ENCODE assay signal across 9 cellular contexts in genomic region chr5:115246361-115246991, GRCh38. TPM values are rescaled to one million over a fixed set of nuclear protein-coding genes. Genes with fewer than 3 reads are reported as not detected.
DNase-seq lines count a peak whose midpoint lies in the region; ATAC-seq, FAIRE-seq and TF ChIP-seq lines count a peak whose summit lies in the region.
"Had no signal": no experiment of that assay in that cellular context is flagged by ENCODE, and none has a peak within 500 bp of the region (broad histone marks: within the 10 kb centered on the region; RNA-seq: fewer than 3 reads in every experiment).

No MANE protein-coding gene starts in this region.

- no peak overlapping the region for H4K5ac ChIP-seq in H1 (ENCODE audit: insufficient read length, low read depth, low read length)

- no peak overlapping the region for H4K8ac ChIP-seq in H1 (ENCODE audit: extremely low read depth, insufficient read depth, low read length)

- ATAC-seq in GM18907 (IDR thresholded peaks at IDR 0.05; ENCODE audit: unreplicated experiment) (peak; percentile 71), HG03442 (IDR thresholded peaks at IDR 0.05; ENCODE audit: unreplicated experiment) (peak; percentile 48), GM19328 (IDR thresholded peaks at IDR 0.05; ENCODE audit: unreplicated experiment) (no peak)
- ATAC-seq in naive thymus-derived CD4-positive, alpha-beta T cell = peak; percentile 77

- DNase-seq in CD4-positive, alpha-beta memory T cell = peak in 4 of 5 donors; percentile 27 to 40 (median 28)
- DNase-seq in H1 (ENCODE audit: low read depth in 1 of 2, low spot score in 2 of 2) = no peak
- peak in 6 of 9 donors; percentile 8 to 36 (median 18) for DNase-seq in naive thymus-derived CD4-positive, alpha-beta T cell
- DNase-seq in stimulated activated CD4-positive, alpha-beta T cell treated with anti-CD3 and anti-CD28 coated beads, Interleukin-12 subunit alpha, Interleukin-12 subunit beta, amount 100 ng/mL, for 4 hours = no peak

- no peak overlapping the region for H3K23ac ChIP-seq in H1 (ENCODE audit: insufficient read length)

- H3K79me2 ChIP-seq in OCI-LY1 (ENCODE audit: insufficient read depth, low read length) (peaks cover 4% of the 10 kb centered on the region; the same call in 1 of the 2 replicates), H1 (ENCODE audit: control insufficient read depth in 1 of 2, insufficient read depth in 2 of 2, low read length in 2 of 2) (no peaks in the 10 kb centered on the region; a peak in 2 of 4 replicates)

- H4K91ac ChIP-seq in H1 (replicated peaks; ENCODE audit: insufficient read length, low read length) = no peak overlapping the region

- CTCF ChIA-PET in CD4-positive, alpha-beta memory T cell (lab: Charles Lee; ENCODE audit: partially characterized antibody) = interaction anchor here (0.7 to 2.7 kb wide), 12 partner anchors 8 to 1644 kb away, joined by 3 to 15 read pairs (median 4); partner anchors contain the start of gene CCDC112
- CTCF ChIA-PET in H1 (lab: Charles Lee; ENCODE audit: partially characterized antibody) = interaction anchor here (0.6 to 2.2 kb wide), 13 partner anchors 20 to 1092 kb away, joined by 3 to 13 read pairs (median 3); no protein-coding TSS in a partner anchor
- CTCF ChIA-PET in naive thymus-derived CD4-positive, alpha-beta T cell (lab: Charles Lee) = interaction anchor here (0.7 to 1.3 kb wide), 4 partner anchors 14 to 1634 kb away, joined by 3 to 6 read pairs (median 4); no protein-coding TSS in a partner anchor

- H3K4me2 ChIP-seq in OCI-LY1 (ENCODE audit: low read length) (no peak overlapping the region), H1 (ENCODE audit: insufficient read depth in 1 of 2, low read depth in 2 of 2, low read length in 2 of 2) (no peak overlapping the region)

- H3K23me2 ChIP-seq in H1 (ENCODE audit: low read depth, low read length) = no peaks in the 10 kb centered on the region

- H3K36me3 Mint-ChIP-seq in CD4-positive, alpha-beta memory T cell = peaks cover 28 to 36% of the 10 kb centered on the region in 2 donors
- peaks cover 0 to 27% (median 0%) of the 10 kb centered on the region in 5 donors for H3K36me3 Mint-ChIP-seq in naive thymus-derived CD4-positive, alpha-beta T cell

- TF ChIP-seq CTCF in OCI-LY1 (IDR thresholded peaks at IDR 0.05; ENCODE audit: low read length) (peak; percentile 69), H1 (IDR thresholded peaks at IDR 0.05; ENCODE audit: control extremely low read depth in 1 of 3, insufficient read depth in 1 of 3, low read depth in 1 of 3, low read length in 3 of 3) (peak in 2 of 3 experiments; percentile 42 to 57; a peak in 2 of 4 replicates)

- H3K9me3 ChIP-seq in CD4-positive, alpha-beta memory T cell (ENCODE audit: control insufficient read depth in 1 of 2, low read length in 2 of 2) = no peaks in the 10 kb centered on the region
- no peaks in the 10 kb centered on the region for H3K9me3 ChIP-seq in OCI-LY1 (ENCODE audit: low read length)
- no peaks in the 10 kb centered on the region for H3K9me3 ChIP-seq in H1 (ENCODE audit: insufficient read depth in 2 of 2, low read depth in 1 of 2, low read length in 1 of 2)
- H3K9me3 ChIP-seq in naive thymus-derived CD4-positive, alpha-beta T cell (ENCODE audit: control insufficient read depth in 2 of 3, low read length in 3 of 3) = no peaks in the 10 kb centered on the region
- H3K9me3 ChIP-seq: SJCRH30 had no signal

- H2BK12ac ChIP-seq in H1 (ENCODE audit: low read depth, low read length) = no peak overlapping the region

- no peaks in the 10 kb centered on the region for H3K9me2 ChIP-seq in OCI-LY1 (ENCODE audit: low read depth, low read length)

- H2BK15ac ChIP-seq in H1 (ENCODE audit: low read length) = no peak overlapping the region

- no peak overlapping the region for H3K27ac ChIP-seq in CD4-positive, alpha-beta memory T cell (ENCODE audit: low read depth, low read length)
- H3K27ac ChIP-seq in OCI-LY1 (ENCODE audit: low read depth, low read length, poor library complexity, severe bottlenecking) (no peak overlapping the region), H1 (ENCODE audit: low read depth, low read length) (no peak overlapping the region)
- no peak overlapping the region for H3K27ac ChIP-seq in naive thymus-derived CD4-positive, alpha-beta T cell (ENCODE audit: low read depth, low read length)
- H3K27ac ChIP-seq: SJCRH30 had no signal

- no peak overlapping the region for H3K4me3 Mint-ChIP-seq in CD4-positive, alpha-beta memory T cell
- no peak overlapping the region for H3K4me3 Mint-ChIP-seq in naive thymus-derived CD4-positive, alpha-beta T cell

- no peak overlapping the region for H2AFZ ChIP-seq in OCI-LY1 (ENCODE audit: low read length)
- H2AFZ ChIP-seq in H1 (ENCODE audit: low read length) = no peak overlapping the region

- H3K4me1 ChIP-seq in CD4-positive, alpha-beta memory T cell (ENCODE audit: insufficient read depth, low read length) = no peaks in the 10 kb centered on the region
- H3K4me1 ChIP-seq in OCI-LY1 (ENCODE audit: insufficient read depth, low read length, severe bottlenecking) (no peaks in the 10 kb centered on the region), H1 (replicated peaks in 1 of 4; ENCODE audit: control insufficient read depth in 3 of 4, insufficient read depth in 4 of 4, low read length in 3 of 4) (no peaks in the 10 kb centered on the region)
- no peaks in the 10 kb centered on the region for H3K4me1 ChIP-seq in naive thymus-derived CD4-positive, alpha-beta T cell (ENCODE audit: control insufficient read depth in 2 of 2, insufficient read depth in 2 of 2, low read length in 2 of 2)
- H3K4me1 ChIP-seq: SJCRH30 had no signal

- H3K79me1 ChIP-seq in H1 (ENCODE audit: low read depth, low read length) = no peaks in the 10 kb centered on the region; the same call in 1 of the 2 replicates

- POLR2A ChIA-PET in CD4-positive, alpha-beta memory T cell (lab: Charles Lee; ENCODE audit: partially characterized antibody) = no interaction called here
- POLR2A ChIA-PET in H1 (lab: Charles Lee; ENCODE audit: partially characterized antibody) = no interaction called here
- POLR2A ChIA-PET in naive thymus-derived CD4-positive, alpha-beta T cell (lab: Charles Lee) = no interaction called here

- no peak for TF ChIP-seq POLR2A in H1 (IDR thresholded peaks at IDR 0.05; ENCODE audit: control extremely low read depth in 1 of 2, low read depth in 2 of 2, low read length in 2 of 2)

- no peak overlapping the region for H3K14ac ChIP-seq in H1 (ENCODE audit: insufficient read length)

- H3K4me3 ChIP-seq in CD4-positive, alpha-beta memory T cell (ENCODE audit: low read length in 2 of 2) = no peak overlapping the region
- H3K4me3 ChIP-seq in OCI-LY1 (ENCODE audit: low read depth, low read length, poor library complexity, severe bottlenecking) (no peak overlapping the region), H1 (ENCODE audit: extremely low read depth in 1 of 4, insufficient read depth in 2 of 4, low read depth in 3 of 4, low read length in 4 of 4) (no peak overlapping the region)
- H3K4me3 ChIP-seq in naive thymus-derived CD4-positive, alpha-beta T cell (ENCODE audit: low read length) = no peak overlapping the region
- H3K4me3 ChIP-seq: SJCRH30 had no signal

- H3K18ac ChIP-seq in H1 (ENCODE audit: extremely low read depth, low read length) = no peak overlapping the region

- TF ChIP-seq EP300 in H1 (IDR thresholded peaks at IDR 0.05; ENCODE audit: borderline replicate concordance in 1 of 2, low read depth in 2 of 2, low read length in 2 of 2) = no peak

- H3K27me3 Mint-ChIP-seq in CD4-positive, alpha-beta memory T cell = no peaks in the 10 kb centered on the region
- H3K27me3 Mint-ChIP-seq in naive thymus-derived CD4-positive, alpha-beta T cell = no peaks in the 10 kb centered on the region

- no peak overlapping the region for H3K4ac ChIP-seq in H1 (replicated peaks; ENCODE audit: insufficient read length, low read depth, low read length)

- FAIRE-seq in H1 (lab: Jason Lieb, UNC) = no peak

- WGBS in H1 (ENCODE audit: extremely low coverage in 1 of 2, insufficient coverage in 1 of 2, insufficient read length in 1 of 2, insufficient replicate concordance in 2 of 2, low coverage in 1 of 2, low lambda C conversion rate in 2 of 2, missing lambda C conversion rate in 1 of 2), 2 experiments = 40% methylated on average over 3 of the region's 3 CpGs; no CpG with 5 or more reads in 1 of the 2 experiments

- no peak overlapping the region for H3K56ac ChIP-seq in H1 (replicated peaks; ENCODE audit: insufficient read length, low read depth, low read length)

- H3K27ac Mint-ChIP-seq in CD4-positive, alpha-beta memory T cell = no peak overlapping the region
- H3K27ac Mint-ChIP-seq in naive thymus-derived CD4-positive, alpha-beta T cell = peak overlapping the region in 1 of 9 donors; percentile 1

- H3K27me3 ChIP-seq in CD4-positive, alpha-beta memory T cell (ENCODE audit: insufficient read depth, low read length) = no peaks in the 10 kb centered on the region
- H3K27me3 ChIP-seq in OCI-LY1 (ENCODE audit: insufficient read depth, low read length) (no peaks in the 10 kb centered on the region), H1 (replicated peaks in 1 of 4; ENCODE audit: control insufficient read depth in 3 of 4, extremely low read depth in 1 of 4, insufficient read depth in 3 of 4, low read length in 3 of 4) (no peaks in the 10 kb centered on the region)
- H3K27me3 ChIP-seq in naive thymus-derived CD4-positive, alpha-beta T cell (ENCODE audit: control insufficient read depth in 2 of 2, insufficient read depth in 2 of 2, low read length in 2 of 2) = no peaks in the 10 kb centered on the region
- H3K27me3 ChIP-seq: SJCRH30 had no signal

- H3K36me3 ChIP-seq in CD4-positive, alpha-beta memory T cell (ENCODE audit: insufficient read depth, low read length) = peaks cover 7% of the 10 kb centered on the region
- H3K36me3 ChIP-seq in OCI-LY1 (ENCODE audit: insufficient read depth, low read length) = peaks cover 24% of the 10 kb centered on the region
- no peaks in the 10 kb centered on the region; a peak in 1 of 8 replicates for H3K36me3 ChIP-seq in H1 (ENCODE audit: control insufficient read depth in 2 of 4, insufficient read depth in 4 of 4, low read length in 3 of 4)
- peaks cover 0 to 6% (median 0%) of the 10 kb centered on the region in 3 experiments for H3K36me3 ChIP-seq in naive thymus-derived CD4-positive, alpha-beta T cell (ENCODE audit: control insufficient read depth in 2 of 3, insufficient read depth in 3 of 3, low read length in 3 of 3)

- H2BK5ac ChIP-seq in H1 (ENCODE audit: low read depth, low read length) = no peak overlapping the region

- H2AK5ac ChIP-seq in H1 (ENCODE audit: low read depth, low read length) = no peak overlapping the region

- no peaks in the 10 kb centered on the region for H4K20me1 ChIP-seq in OCI-LY1 (ENCODE audit: insufficient read depth, low read length)
- H4K20me1 ChIP-seq in H1 (replicated peaks in 1 of 2; ENCODE audit: control insufficient read depth in 1 of 2, insufficient read depth in 2 of 2, low read length in 2 of 2) = no peaks in the 10 kb centered on the region

- no peaks in the 10 kb centered on the region for H3K9me3 Mint-ChIP-seq in CD4-positive, alpha-beta memory T cell
- H3K9me3 Mint-ChIP-seq in naive thymus-derived CD4-positive, alpha-beta T cell = peaks cover 0 to 3% (median 0%) of the 10 kb centered on the region in 11 donors

- no peaks in the 10 kb centered on the region for H3F3A ChIP-seq in OCI-LY1 (ENCODE audit: insufficient read depth, low read length)

- no peak overlapping the region for H2BK20ac ChIP-seq in H1 (ENCODE audit: low read length)

- H3K4me1 Mint-ChIP-seq in CD4-positive, alpha-beta memory T cell = peaks cover 10 to 36% (median 21%) of the 10 kb centered on the region in 4 donors
- H3K4me1 Mint-ChIP-seq in naive thymus-derived CD4-positive, alpha-beta T cell = peaks cover 7 to 38% (median 20%) of the 10 kb centered on the region in 7 donors

- H3K9ac ChIP-seq in OCI-LY1 (ENCODE audit: low read length) = no peak overlapping the region
- no peak overlapping the region for H3K9ac ChIP-seq in H1 (replicated peaks in 1 of 4; ENCODE audit: extremely low read depth in 1 of 4, low read depth in 3 of 4, low read length in 3 of 4)

- no peak overlapping the region for H2BK120ac ChIP-seq in H1 (replicated peaks; ENCODE audit: low read depth, low read length)

- peak; percentile 74 to 80 for TF ChIP-seq RAD21 in H1 (IDR thresholded peaks at IDR 0.05 in 1 of 2, conservative IDR thresholded peaks at IDR 0.05 in 1 of 2; ENCODE audit: low read depth in 2 of 2, low read length in 2 of 2)

- intact Hi-C loops in CD4-positive, alpha-beta memory T cell (cut with micrococcal nuclease) = loop anchor here (1.0 kb wide), 2 partner anchors 148 to 1634 kb away; no protein-coding TSS in a partner anchor
- intact Hi-C loops in naive thymus-derived CD4-positive, alpha-beta T cell (cut with micrococcal nuclease) = loop anchor here in 1 of 2 donors (1.0 to 10.0 kb wide), 5 partner anchors 37 to 1634 kb away; no protein-coding TSS in a partner anchor

RNA-seq across cellular contexts. Expression of gene PGGT1B, which starts 16.2 kb away (rescaled TPM):
- total RNA-seq in CD4-positive, alpha-beta memory T cell = 10 to 100 TPM; 40.6 to 42.4 TPM
- polyA plus RNA-seq in CD4-positive, alpha-beta memory T cell = 10 to 100 TPM; 13.7 to 16.8 TPM
- total RNA-seq in H1 (2021; fragmentation: NEBNext Ultra II Directional; extraction: Animal tissue kit (Norgen Biotek cat#: 25700)) = 43.1 and 43.3 TPM in 2 replicates
- polyA plus RNA-seq in H1 (2011; rRNA removed) = 1.9 and 2.3 TPM in 2 replicates
- 1.2 TPM for polyA plus RNA-seq in H1 (2011; cell fraction: cytosol; rRNA removed)
- polyA plus RNA-seq in H1 (2011; cell fraction: nucleus; rRNA removed) = 2.8 TPM
- polyA plus RNA-seq in H1 (2012, experiment 1 of 2) = 15.2 to 28.7 TPM (median 18.3 TPM) in 4 replicates
- 1.0 TPM for polyA plus RNA-seq in H1 (2012, experiment 2 of 2)
- 7.3 TPM for polyA plus RNA-seq in H1 (2013, experiment 1 of 2)
- 7.5 TPM for polyA plus RNA-seq in H1 (2013, experiment 2 of 2)
- 17.0 TPM in 2 replicates for polyA minus RNA-seq in H1 (2011; rRNA and poly(A)+ RNA removed)
- 7.4 TPM for polyA minus RNA-seq in H1 (2011; cell fraction: cytosol; rRNA and poly(A)+ RNA removed)
- polyA minus RNA-seq in H1 (2011; cell fraction: nucleus; rRNA and poly(A)+ RNA removed) = 31.3 TPM
- total RNA-seq in naive thymus-derived CD4-positive, alpha-beta T cell = 10 to 100 TPM; 34.5 to 49.1 (median 41.5) TPM
- 10 to 100 TPM; 10.3 to 15.7 TPM for polyA plus RNA-seq in naive thymus-derived CD4-positive, alpha-beta T cell

RNA-seq across cellular contexts. Expression of gene CCDC112, which starts 50.0 kb away (rescaled TPM):
- 1 to 10 TPM; 5.9 to 6.3 TPM for total RNA-seq in CD4-positive, alpha-beta memory T cell
- polyA plus RNA-seq in CD4-positive, alpha-beta memory T cell = 1 to 10 TPM; 2.4 to 4.7 TPM
- total RNA-seq in H1 (2021; fragmentation: NEBNext Ultra II Directional; extraction: Animal tissue kit (Norgen Biotek cat#: 25700)) = 13.2 and 15.6 TPM in 2 replicates
- polyA plus RNA-seq in H1 (2011; rRNA removed) = 3.3 and 3.7 TPM in 2 replicates
- polyA plus RNA-seq in H1 (2011; cell fraction: cytosol; rRNA removed) = 5.2 TPM
- 1.5 TPM for polyA plus RNA-seq in H1 (2011; cell fraction: nucleus; rRNA removed)
- polyA plus RNA-seq in H1 (2012, experiment 1 of 2) = 4.5 to 13.6 TPM (median 5.8 TPM) in 4 replicates
- 1.2 TPM for polyA plus RNA-seq in H1 (2012, experiment 2 of 2)
- polyA plus RNA-seq in H1 (2013, experiment 1 of 2) = 54.4 TPM
- polyA plus RNA-seq in H1 (2013, experiment 2 of 2) = 49.7 TPM
- polyA minus RNA-seq in H1 (2011; rRNA and poly(A)+ RNA removed) = 0.66 and 1.1 TPM in 2 replicates
- polyA minus RNA-seq in H1 (2011; cell fraction: cytosol; rRNA and poly(A)+ RNA removed) = 2.9 TPM
- 8.0 TPM for polyA minus RNA-seq in H1 (2011; cell fraction: nucleus; rRNA and poly(A)+ RNA removed)
- total RNA-seq in naive thymus-derived CD4-positive, alpha-beta T cell = 1 to 10 TPM in 4 of 5 experiments, under 1 TPM in 1; 0.51 to 8.5 (median 3.9) TPM
- polyA plus RNA-seq in naive thymus-derived CD4-positive, alpha-beta T cell = 1 to 10 TPM; 2.7 to 3.6 TPM

Comparison
In these comparisons a context has a peak if more than half of its experiments do, and no peak if none do; other contexts are left out.
1. DNase-seq: peak in CD4-positive, alpha-beta memory T cell (4 of 5) and naive thymus-derived CD4-positive, alpha-beta T cell (6 of 9); none in H1 (0 of 2) and stimulated activated CD4-positive, alpha-beta T cell treated with anti-CD3 and anti-CD28 coated beads, Interleukin-12 subunit alpha, Interleukin-12 subunit beta, amount 100 ng/mL, for 4 hours (single experiment).